18 cellular contexts compared by ENCODE assay signal in the genomic region with DNA sequence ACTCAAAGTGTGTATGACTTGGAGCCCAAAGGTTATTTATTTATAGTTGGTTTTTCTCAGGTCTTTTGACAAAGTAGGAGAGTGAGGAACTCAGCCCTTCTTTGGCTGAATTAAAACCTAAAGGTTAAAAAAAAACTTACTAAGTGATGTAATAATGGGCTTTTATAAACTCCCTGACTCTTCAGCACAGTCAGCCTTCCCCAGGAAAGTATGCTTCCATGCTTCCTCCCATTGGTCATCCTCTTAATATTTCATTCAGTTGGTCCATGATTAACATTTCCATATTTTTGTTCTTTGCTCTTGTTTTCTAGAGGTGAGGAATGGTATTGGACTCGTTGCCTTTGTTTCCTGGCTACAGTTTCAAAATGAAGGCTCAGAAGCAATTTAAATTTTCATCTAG. TPM values are rescaled to one million over a fixed set of nuclear protein-coding genes. Genes with fewer than 3 reads are reported as not detected.
DNase-seq lines count a peak whose midpoint lies in the region; ATAC-seq and TF ChIP-seq lines count a peak whose summit lies in the region.
"Had no signal": no experiment of that assay in that cellular context is flagged by ENCODE, and none has a peak within 500 bp of the region (broad histone marks: within the 10 kb centered on the region; RNA-seq: fewer than 3 reads in every experiment).

No MANE protein-coding gene starts in this region.

- no peaks in the 10 kb centered on the region for H3K9me3 Mint-ChIP-seq in activated CD4-positive, alpha-beta T cell treated with anti-CD3 and anti-CD28 coated beads, Interleukin-2, amount 10 ng/mL, durations not matched to agents 7 days and 5 days
- H3K9me3 Mint-ChIP-seq in T-cell, result no peaks in the 10 kb centered on the region

- no peaks in the 10 kb centered on the region for H3K9me3 ChIP-seq in effector memory CD4-positive, alpha-beta T cell (ENCODE audit: control insufficient read depth, low read length)
- H3K9me3 ChIP-seq: esophagus muscularis mucosa, pancreas, transverse colon had no signal

- ATAC-seq in T-cell (replicated peaks in 1 of 4), result no peak
- ATAC-seq in GM18909 (IDR thresholded peaks at IDR 0.05; ENCODE audit: poor library complexity, unreplicated experiment), result no peak
- ATAC-seq: pancreas had no signal

- peaks cover 21% of the 10 kb centered on the region for H3K36me3 ChIP-seq in effector memory CD4-positive, alpha-beta T cell (ENCODE audit: control insufficient read depth, insufficient read depth, low read length)

- peak overlapping the region; percentile 36 for H3K27ac ChIP-seq in effector memory CD4-positive, alpha-beta T cell (ENCODE audit: insufficient read depth, low read length, poor library complexity, severe bottlenecking)
- H3K27ac ChIP-seq: esophagus muscularis mucosa, KMS-11, pancreas, SK-N-MC, transverse colon had no signal

- POLR2A ChIA-PET in activated CD4-positive, alpha-beta T cell treated with anti-CD3 and anti-CD28 coated beads, Interleukin-2, amount 10 ng/mL, durations not matched to agents 7 days and 5 days (lab: Charles Lee), result no interaction called here
- POLR2A ChIA-PET in T-cell (lab: Charles Lee), result no interaction called here

- CTCF ChIA-PET in activated CD4-positive, alpha-beta T cell treated with anti-CD3 and anti-CD28 coated beads, Interleukin-2, amount 10 ng/mL, durations not matched to agents 7 days and 5 days (lab: Charles Lee), result interaction anchor here (0.6 to 1.2 kb wide), 4 partner anchors 10 to 71 kb away, joined by 3 to 5 read pairs (median 4); no protein-coding TSS in a partner anchor
- CTCF ChIA-PET in T-cell (lab: Charles Lee), result interaction anchor here in 1 of 2 donors (0.6 to 0.7 kb wide), 2 partner anchors 37 to 60 kb away, joined by 3 to 4 read pairs; no protein-coding TSS in a partner anchor

- TF ChIP-seq POLR2A in erythroblast (IDR thresholded peaks at IDR 0.05; ENCODE audit: low read length), result no peak

- DNase-seq in activated CD4-positive, alpha-beta T cell treated with anti-CD3 and anti-CD28 coated beads, Interleukin-2, amount 10 ng/mL, durations not matched to agents 7 days and 5 days, result no peak
- no peak for DNase-seq in activated CD4-positive, alpha-beta T cell treated with anti-CD3 and anti-CD28 coated beads, Interleukin-2, amount 50 U/mL, for 4 hours
- DNase-seq in T-cell (no peak), retina (peak; percentile 1), erythroblast (lab: John Stamatoyannopoulos, UW) (no peak), NCI-H524 (lab: John Stamatoyannopoulos, UW) (no peak)
- DNase-seq in effector memory CD4-positive, alpha-beta T cell, result no peak
- DNase-seq: cerebellar nuclear complex; NCI-H2029 treated with DMSO at 0.1 percent for 48 hours; pancreas; stimulated activated CD4-positive, alpha-beta T cell treated with anti-CD3 and anti-CD28 coated beads, Interleukin-15, amount 100 ng/mL, for 24 hours; transverse colon had no signal

- peaks cover 78% of the 10 kb centered on the region for H3K4me1 ChIP-seq in effector memory CD4-positive, alpha-beta T cell (ENCODE audit: control insufficient read depth, insufficient read depth, low read length, poor library complexity, severe bottlenecking)

- H3K4me3 ChIP-seq in effector memory CD4-positive, alpha-beta T cell (ENCODE audit: insufficient read depth, low read depth, low read length, poor library complexity, severe bottlenecking), result no peak overlapping the region
- H3K4me3 ChIP-seq: esophagus muscularis mucosa, lung, pancreas, SK-N-MC, transverse colon had no signal

- H3K27me3 ChIP-seq in effector memory CD4-positive, alpha-beta T cell (replicated peaks; ENCODE audit: control insufficient read depth, insufficient read depth, low read length, poor library complexity, severe bottlenecking), result no peaks in the 10 kb centered on the region
- H3K27me3 ChIP-seq: esophagus muscularis mucosa, pancreas, transverse colon had no signal

- peak overlapping the region; percentile 72 for H3K27ac Mint-ChIP-seq in activated CD4-positive, alpha-beta T cell treated with anti-CD3 and anti-CD28 coated beads, Interleukin-2, amount 10 ng/mL, durations not matched to agents 7 days and 5 days
- peak overlapping the region; percentile 81 to 94 for H3K27ac Mint-ChIP-seq in T-cell

- peaks cover 91% of the 10 kb centered on the region for H3K36me3 Mint-ChIP-seq in activated CD4-positive, alpha-beta T cell treated with anti-CD3 and anti-CD28 coated beads, Interleukin-2, amount 10 ng/mL, durations not matched to agents 7 days and 5 days (ENCODE audit: low read depth)
- peaks cover 57% of the 10 kb centered on the region for H3K36me3 Mint-ChIP-seq in T-cell

- H3K4me3 Mint-ChIP-seq in activated CD4-positive, alpha-beta T cell treated with anti-CD3 and anti-CD28 coated beads, Interleukin-2, amount 10 ng/mL, durations not matched to agents 7 days and 5 days, result peak overlapping the region; percentile 61
- peak overlapping the region in 2 of 3 donors; percentile 62 to 100 for H3K4me3 Mint-ChIP-seq in T-cell

- peaks cover 94% of the 10 kb centered on the region for H3K4me1 Mint-ChIP-seq in activated CD4-positive, alpha-beta T cell treated with anti-CD3 and anti-CD28 coated beads, Interleukin-2, amount 10 ng/mL, durations not matched to agents 7 days and 5 days
- H3K4me1 Mint-ChIP-seq in T-cell, result peaks cover 96 to 99% (median 96%) of the 10 kb centered on the region in 3 donors

- no peaks in the 10 kb centered on the region for H3K27me3 Mint-ChIP-seq in activated CD4-positive, alpha-beta T cell treated with anti-CD3 and anti-CD28 coated beads, Interleukin-2, amount 10 ng/mL, durations not matched to agents 7 days and 5 days
- no peaks in the 10 kb centered on the region for H3K27me3 Mint-ChIP-seq in T-cell

RNA-seq across cellular contexts. Expression of gene ARPC2, which starts 7.2 kb away (rescaled TPM):
- 100 to 1,000 TPM; 708 to 729 TPM for total RNA-seq in activated CD4-positive, alpha-beta T cell treated with anti-CD3 and anti-CD28 coated beads, Interleukin-2, amount 10 ng/mL, durations not matched to agents 7 days and 5 days
- total RNA-seq in T-cell, result 100 to 1,000 TPM; 347 to 487 (median 390) TPM

RNA-seq across cellular contexts. Expression of gene GPBAR1, which starts 36.6 kb away (rescaled TPM):
- 1 to 10 TPM; 1.0 to 1.2 TPM for total RNA-seq in activated CD4-positive, alpha-beta T cell treated with anti-CD3 and anti-CD28 coated beads, Interleukin-2, amount 10 ng/mL, durations not matched to agents 7 days and 5 days
- 1 to 10 TPM in 4 of 5 donors, under 1 TPM in 1; 0.89 to 2.7 (median 1.2) TPM for total RNA-seq in T-cell

RNA-seq across cellular contexts. Expression of gene AAMP, which starts 45.7 kb away (rescaled TPM):
- 10 to 100 TPM; 42.3 to 51.1 TPM for total RNA-seq in activated CD4-positive, alpha-beta T cell treated with anti-CD3 and anti-CD28 coated beads, Interleukin-2, amount 10 ng/mL, durations not matched to agents 7 days and 5 days
- 10 to 100 TPM; 46.2 to 71.3 (median 67.4) TPM for total RNA-seq in T-cell

RNA-seq across cellular contexts. Expression of gene PNKD, which starts 46.1 kb away (rescaled TPM):
- total RNA-seq in activated CD4-positive, alpha-beta T cell treated with anti-CD3 and anti-CD28 coated beads, Interleukin-2, amount 10 ng/mL, durations not matched to agents 7 days and 5 days, result 10 to 100 TPM; 34.0 to 39.1 TPM
- total RNA-seq in T-cell, result 10 to 100 TPM; 17.4 to 33.1 (median 30.6) TPM

RNA-seq across cellular contexts. Expression of gene CXCR1, which starts 57.4 kb away (rescaled TPM):
- total RNA-seq in activated CD4-positive, alpha-beta T cell treated with anti-CD3 and anti-CD28 coated beads, Interleukin-2, amount 10 ng/mL, durations not matched to agents 7 days and 5 days, result 1 to 10 TPM in 1 of 2 experiments, under 1 TPM in 1; 0.99 to 1.1 TPM
- under 1 TPM in 4 of 5 donors, not detected in 1; 0.12 to 0.25 (median 0.18) TPM for total RNA-seq in T-cell
- total RNA-seq: A673 had no signal
